In the genomic region with DNA sequence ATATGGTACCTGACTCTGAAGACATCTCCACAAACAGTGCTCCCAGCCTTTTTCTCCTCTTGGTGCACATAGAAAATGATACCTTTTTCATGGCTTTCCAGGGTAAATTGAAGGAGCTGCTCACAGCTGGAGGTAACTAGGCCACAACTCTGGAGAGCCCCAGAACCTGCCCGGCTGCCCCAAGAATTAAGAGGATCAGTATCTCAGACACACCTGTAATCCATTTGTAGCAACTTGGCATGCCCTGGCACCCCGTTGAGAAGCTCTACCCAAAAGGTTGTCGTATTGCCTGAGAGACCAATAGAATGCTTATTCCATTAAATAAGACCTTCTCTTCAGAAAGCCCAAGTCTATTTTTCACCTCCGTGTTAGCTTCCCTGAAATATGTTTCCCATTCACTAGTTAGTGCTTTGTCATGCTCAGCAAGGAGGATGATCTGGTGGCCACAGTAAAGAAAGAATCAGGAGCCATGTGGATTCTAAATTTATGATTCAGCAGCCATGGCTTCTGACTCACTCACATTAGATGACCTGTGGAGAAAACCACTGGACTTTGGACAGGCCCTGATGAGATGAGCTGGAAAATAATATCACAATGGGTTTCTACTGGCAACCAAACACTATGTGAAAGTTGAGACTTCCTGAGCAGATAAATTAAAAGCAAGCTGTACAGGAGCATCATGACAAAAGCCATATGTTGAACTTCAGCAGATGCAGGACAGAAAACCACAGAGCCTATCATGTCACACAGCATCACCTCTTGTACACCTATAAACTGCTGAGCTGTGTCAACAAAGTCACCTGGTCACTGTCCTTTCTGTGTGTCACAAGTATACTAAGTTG, we compare ENCODE assay signal across 13 cellular contexts.
A peak's percentile ranks its signal among the peaks of the same experiment; 100 is the strongest.
DNase-seq lines count a peak whose midpoint lies in the region; ATAC-seq and TF ChIP-seq lines count a peak whose summit lies in the region.
"Had no signal": no experiment of that assay in that cellular context is flagged by ENCODE, and none has a peak within 500 bp of the region (broad histone marks: within the 10 kb centered on the region; RNA-seq: fewer than 3 reads in every experiment).

No MANE protein-coding gene starts in this region.

- no peak overlapping the region for H3K4me2 ChIP-seq in mammary epithelial cell (ENCODE audit: insufficient read depth, low read depth, low read length)
- H3K4me2 ChIP-seq: smooth muscle cell had no signal

- H3K36me3 Mint-ChIP-seq in Calu3 (ENCODE audit: insufficient read depth, unreplicated experiment) = no peaks in the 10 kb centered on the region
- peaks cover 2 to 6% of the 10 kb centered on the region in 2 donors for H3K36me3 Mint-ChIP-seq in activated T-cell treated with anti-CD3 and anti-CD28 coated beads, Interleukin-2, amount 50 U/mL, for 72 hours (ENCODE audit: insufficient read depth in 2 of 2)
- H3K36me3 Mint-ChIP-seq: activated naive CD8-positive, alpha-beta T cell had no signal

- no peaks in the 10 kb centered on the region for H4K20me1 ChIP-seq in mammary epithelial cell (ENCODE audit: insufficient read depth, low read length)

- dilution Hi-C loops in mammary epithelial cell (cut with HindIII; ENCODE audit: low sequenced_read_pairs) = no loop called here

- intact Hi-C loops in Calu3 (cut with micrococcal nuclease; ENCODE audit: unreplicated experiment) = no loop called here
- intact Hi-C loops in mammary epithelial cell (cut with micrococcal nuclease) = loop anchor here (1.0 to 2.0 kb wide), 3 partner anchors 35 to 71 kb away; no protein-coding TSS in a partner anchor

- no peaks in the 10 kb centered on the region for H3K9me3 ChIP-seq in mammary epithelial cell (replicated peaks; ENCODE audit: insufficient read depth, low read length)
- peaks cover 2 to 7% of the 10 kb centered on the region in 2 donors for H3K9me3 ChIP-seq in lung (ENCODE audit: control insufficient read depth in 2 of 2, insufficient read depth in 1 of 2, low read length in 1 of 2)

- H3K36me3 ChIP-seq in mammary epithelial cell (ENCODE audit: insufficient read depth, low read length) (no peaks in the 10 kb centered on the region), lung (ENCODE audit: control insufficient read depth in 2 of 2, insufficient read depth in 2 of 2, low read length in 2 of 2) (no peaks in the 10 kb centered on the region)
- H3K36me3 ChIP-seq: gastroesophageal sphincter had no signal

- peak; percentile 34 for DNase-seq in Calu3
- peak; percentile 15 for DNase-seq in LNCaP clone FGC (ENCODE audit: low read depth)
- peak; percentile 97 for DNase-seq in mammary epithelial cell
- no peak for DNase-seq in lung (ENCODE audit: low spot score)
- no peak for DNase-seq in activated T-cell treated with anti-CD3 and anti-CD28 coated beads, Interleukin-2, amount 50 U/mL, for 72 hours
- DNase-seq in GM20000 (ENCODE audit: low spot score) = no peak
- no peak for DNase-seq in T-helper 9 cell
- DNase-seq: activated CD4-positive, alpha-beta memory T cell treated with anti-CD3 and anti-CD28 coated beads, Interleukin-2, amount 10 ng/mL, durations not matched to agents 7 days and 5 days; naive thymus-derived CD4-positive, alpha-beta T cell had no signal

- in situ Hi-C loops in mammary epithelial cell (cut with MboI; ENCODE audit: low sequenced_read_pairs in 2 of 2) = no loop called here

- BruUV-seq in Calu3 (replicated peaks; lab: Mats Ljungman, UMichigan) (no TSS peak), mammary epithelial cell (replicated peaks; lab: Mats Ljungman, UMichigan) (no TSS peak)

- peaks cover 8% of the 10 kb centered on the region for H3K9me3 Mint-ChIP-seq in Calu3 (ENCODE audit: low read depth, unreplicated experiment)
- peaks cover 10 to 11% of the 10 kb centered on the region in 2 donors for H3K9me3 Mint-ChIP-seq in activated T-cell treated with anti-CD3 and anti-CD28 coated beads, Interleukin-2, amount 50 U/mL, for 72 hours

- H3K27me3 Mint-ChIP-seq in Calu3 (ENCODE audit: unreplicated experiment) = no peaks in the 10 kb centered on the region
- H3K27me3 Mint-ChIP-seq in activated T-cell treated with anti-CD3 and anti-CD28 coated beads, Interleukin-2, amount 50 U/mL, for 72 hours (ENCODE audit: low read depth) = no peaks in the 10 kb centered on the region

- H3K4me3 ChIP-seq in LNCaP clone FGC (ENCODE audit: low read depth, low read length) (no peak overlapping the region), mammary epithelial cell (replicated peaks in 1 of 3; ENCODE audit: insufficient read depth in 1 of 3, low read depth in 2 of 3, low read length in 3 of 3) (no peak overlapping the region), lung (no peak overlapping the region)
- H3K4me3 ChIP-seq: gastroesophageal sphincter, smooth muscle cell had no signal

- H3K79me2 ChIP-seq in mammary epithelial cell (ENCODE audit: insufficient read depth, low read length) = no peaks in the 10 kb centered on the region

- H3K9ac ChIP-seq in mammary epithelial cell (ENCODE audit: insufficient read depth, low read length) = no peak overlapping the region

- 92% methylated on average over 4 of the region's 4 CpGs for WGBS in mammary epithelial cell (ENCODE audit: low coverage, missing lambda C conversion rate)
- 77 to 89% methylated on average over 4 of the region's 4 CpGs for WGBS in lung, 2 donors

- H2AFZ ChIP-seq in mammary epithelial cell (ENCODE audit: low read depth, low read length) = peak overlapping the region; percentile 51

- H3K4me1 ChIP-seq in mammary epithelial cell (ENCODE audit: insufficient read depth, low read length) = peaks cover 30% of the 10 kb centered on the region
- H3K4me1 ChIP-seq in lung (ENCODE audit: control insufficient read depth in 2 of 2, insufficient read depth in 2 of 2, low read length in 2 of 2) = peaks cover 0 to 1% of the 10 kb centered on the region in 2 donors
- H3K4me1 ChIP-seq: gastroesophageal sphincter had no signal

- no peak for TF ChIP-seq CTCF in Calu3 (IDR thresholded peaks at IDR 0.05; ENCODE audit: unreplicated experiment)
- no peak for TF ChIP-seq CTCF in LNCaP clone FGC (IDR thresholded peaks at IDR 0.05; ENCODE audit: control insufficient read depth, extremely low read depth, insufficient read depth)
- no peak for TF ChIP-seq CTCF in mammary epithelial cell (conservative IDR thresholded peaks at IDR 0.05 in 1 of 2, IDR thresholded peaks at IDR 0.05 in 1 of 2; ENCODE audit: extremely low read depth in 1 of 2, insufficient read depth in 1 of 2, low read depth in 1 of 2, low read length in 2 of 2)
- no peak for TF ChIP-seq CTCF in lung (IDR thresholded peaks at IDR 0.05; ENCODE audit: control extremely low read depth, extremely low read depth)
- no peak for TF ChIP-seq CTCF in GM20000 (IDR thresholded peaks at IDR 0.05; ENCODE audit: extremely low read depth, missing control alignments)

- H3K4me3 Mint-ChIP-seq in Calu3 (ENCODE audit: low read depth, unreplicated experiment) = no peak overlapping the region
- no peak overlapping the region for H3K4me3 Mint-ChIP-seq in activated T-cell treated with anti-CD3 and anti-CD28 coated beads, Interleukin-2, amount 50 U/mL, for 72 hours
- H3K4me3 Mint-ChIP-seq: activated CD4-positive, alpha-beta memory T cell treated with anti-CD3 and anti-CD28 coated beads, Interleukin-2, amount 10 ng/mL, durations not matched to agents 7 days and 5 days; activated naive CD8-positive, alpha-beta T cell; naive thymus-derived CD4-positive, alpha-beta T cell had no signal

- CTCF ChIA-PET in Calu3 (lab: Charles Lee) = no interaction called here
- CTCF ChIA-PET in mammary epithelial cell (lab: Charles Lee; ENCODE audit: low non-redundant PET) = no interaction called here

- H3K27ac ChIP-seq in mammary epithelial cell (ENCODE audit: insufficient read depth, low read depth, low read length) = peak overlapping the region; percentile 91
- H3K27ac ChIP-seq in lung (ENCODE audit: low read depth in 1 of 2, low read length in 1 of 2) = no peak overlapping the region
- H3K27ac ChIP-seq: gastroesophageal sphincter had no signal

- ATAC-seq in lung (ENCODE audit: insufficient read depth, low FRiP score) (peak; percentile 19), HG03159 (IDR thresholded peaks at IDR 0.05; ENCODE audit: unreplicated experiment) (no peak)
- ATAC-seq in activated T-cell treated with anti-CD3 and anti-CD28 coated beads, Interleukin-2, amount 50 U/mL, for 72 hours (replicated peaks in 1 of 2) = no peak
- ATAC-seq: gastroesophageal sphincter; naive thymus-derived CD4-positive, alpha-beta T cell had no signal

- H3K4me1 Mint-ChIP-seq in Calu3 (ENCODE audit: low read depth, unreplicated experiment) = peaks cover 20% of the 10 kb centered on the region
- H3K4me1 Mint-ChIP-seq in activated T-cell treated with anti-CD3 and anti-CD28 coated beads, Interleukin-2, amount 50 U/mL, for 72 hours (ENCODE audit: low read depth) = no peaks in the 10 kb centered on the region
- H3K4me1 Mint-ChIP-seq: activated CD4-positive, alpha-beta memory T cell treated with anti-CD3 and anti-CD28 coated beads, Interleukin-2, amount 10 ng/mL, durations not matched to agents 7 days and 5 days; naive thymus-derived CD4-positive, alpha-beta T cell had no signal

- H3K27ac Mint-ChIP-seq in Calu3 (ENCODE audit: unreplicated experiment) = peak overlapping the region; percentile 53
- no peak overlapping the region for H3K27ac Mint-ChIP-seq in activated T-cell treated with anti-CD3 and anti-CD28 coated beads, Interleukin-2, amount 50 U/mL, for 72 hours
- H3K27ac Mint-ChIP-seq: activated CD4-positive, alpha-beta memory T cell treated with anti-CD3 and anti-CD28 coated beads, Interleukin-2, amount 10 ng/mL, durations not matched to agents 7 days and 5 days; activated naive CD8-positive, alpha-beta T cell; naive thymus-derived CD4-positive, alpha-beta T cell had no signal

- H3K27me3 ChIP-seq in mammary epithelial cell (ENCODE audit: insufficient read depth, low read length) (no peaks in the 10 kb centered on the region), lung (ENCODE audit: control insufficient read depth, insufficient read depth) (no peaks in the 10 kb centered on the region)
- H3K27me3 ChIP-seq: gastroesophageal sphincter had no signal

Comparison
In these comparisons a context has a peak if more than half of its experiments do, and no peak if none do; other contexts are left out.
1. DNase-seq: peak in Calu3 (single experiment), LNCaP clone FGC (single experiment) and mammary epithelial cell (single experiment); none in lung (single experiment), activated T-cell treated with anti-CD3 and anti-CD28 coated beads, Interleukin-2, amount 50 U/mL, for 72 hours (0 of 2), GM20000 (single experiment) and T-helper 9 cell (single experiment).